8 cellular contexts compared by ENCODE assay signal in the genomic region with DNA sequence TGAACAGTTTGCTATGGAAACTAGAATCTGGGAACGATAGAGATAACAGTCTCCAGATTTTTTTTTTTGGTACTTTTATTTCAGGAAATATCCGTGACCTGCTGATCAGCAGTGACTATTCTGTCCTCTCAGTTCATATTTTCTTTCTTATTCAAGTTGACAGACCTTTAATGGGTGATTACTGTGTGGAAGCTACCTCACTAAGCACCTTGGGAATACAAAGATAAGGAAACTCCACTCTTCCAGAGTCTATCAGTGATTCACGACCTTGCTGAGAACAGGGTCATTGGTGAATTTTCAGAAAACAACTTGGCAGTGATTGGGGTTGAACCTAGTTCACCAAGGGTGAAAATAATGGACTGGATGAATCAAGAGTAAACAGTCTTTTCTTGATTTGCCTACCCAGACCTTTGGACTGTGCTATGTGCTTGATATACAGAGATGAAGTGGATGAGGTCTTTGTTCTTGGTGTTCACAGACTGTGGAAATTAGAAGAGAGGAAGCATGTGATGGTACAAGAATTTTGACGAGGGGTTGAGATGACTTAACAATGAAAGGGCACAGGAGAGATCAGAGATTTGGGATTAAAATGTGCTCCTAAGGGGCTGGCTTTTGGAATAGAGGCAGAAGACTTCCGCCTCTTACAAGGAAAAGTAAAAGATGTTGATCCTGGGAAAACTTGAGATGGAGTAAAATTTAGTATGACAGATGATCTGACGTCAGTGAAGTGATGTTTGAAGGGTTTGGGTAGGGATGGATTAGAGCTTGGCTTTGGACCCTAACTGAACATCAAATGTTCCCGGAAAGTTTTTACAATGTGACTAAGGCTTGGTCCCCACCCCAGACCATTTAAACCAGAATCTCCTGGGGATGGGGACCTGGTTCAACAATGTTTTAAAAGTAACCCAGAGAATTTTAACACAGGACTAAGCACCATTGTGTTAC. TPM values are rescaled to one million over a fixed set of nuclear protein-coding genes. Genes with fewer than 3 reads are reported as not detected.
DNase-seq lines count a peak whose midpoint lies in the region; ATAC-seq and TF ChIP-seq lines count a peak whose summit lies in the region.

No MANE protein-coding gene starts in this region.

- in situ Hi-C loops in astrocyte of the spinal cord (cut with HindIII; ENCODE audit: low sequenced_read_pairs): no loop called here

- H3K27ac ChIP-seq in cardiac muscle cell (peak overlapping the region; percentile 89), upper lobe of left lung (peak overlapping the region; percentile 82 to 94 (median 90))

- no peak for TF ChIP-seq EP300 in upper lobe of left lung (IDR thresholded peaks at IDR 0.05)

- intact Hi-C loops in cardiac septum (cut with DNase I) (loop anchor here (5.0 kb wide), 2 partner anchors 148 to 172 kb away; a partner anchor contains a TSS), lower leg skin (cut with DNase I; ENCODE audit: low total_unique reads) (no loop called here)

- H3K4me1 ChIP-seq in cardiac muscle cell (ENCODE audit: low read depth) (peaks cover 7% of the 10 kb centered on the region), upper lobe of left lung (peaks cover 16 to 32% (median 19%) of the 10 kb centered on the region in 4 donors)

- DNase-seq in cardiac muscle cell (ENCODE audit: low read depth in 1 of 2, low spot score in 1 of 2) (no peak), cardiac septum (ENCODE audit: low spot score) (no peak), astrocyte of the spinal cord (ENCODE audit: low read depth, low spot score) (no peak), lower leg skin (ENCODE audit: low spot score in 2 of 2) (no peak), upper lobe of left lung (no peak), HEK293T (ENCODE audit: extremely low spot score) (no peak)

- H3K36me3 ChIP-seq in cardiac muscle cell: peaks cover 2% of the 10 kb centered on the region
- H3K36me3 ChIP-seq in upper lobe of left lung: peaks cover 0 to 12% (median 6%) of the 10 kb centered on the region in 4 donors

- WGBS in lower leg skin, 2 donors: 20 to 22% methylated on average over 7 of the region's 7 CpGs
- 36 to 37% methylated on average over 7 of the region's 7 CpGs for WGBS in upper lobe of left lung, 2 donors

- no peak for TF ChIP-seq POLR2A in lower leg skin (IDR thresholded peaks at IDR 0.05)
- no peak for TF ChIP-seq POLR2A in upper lobe of left lung (IDR thresholded peaks at IDR 0.05)

- no peak for ATAC-seq in upper lobe of left lung (ENCODE audit: low FRiP score in 2 of 2)
- ATAC-seq in HG02763 (IDR thresholded peaks at IDR 0.05; ENCODE audit: unreplicated experiment): no peak
- ATAC-seq in HG03457 (IDR thresholded peaks at IDR 0.05; ENCODE audit: unreplicated experiment): no peak

- CTCF ChIA-PET in HEK293T (lab: Yijun Ruan, JAX): no interaction called here

- POLR2A ChIA-PET in HEK293T (lab: Yijun Ruan, JAX): interaction anchor here (0.6 to 2.6 kb wide), 8 partner anchors 8 to 175 kb away, joined by 3 to 10 read pairs (median 3); a partner anchor contains a TSS

- H3K4me3 ChIP-seq in cardiac muscle cell (peak overlapping the region; percentile 88), astrocyte of the spinal cord (ENCODE audit: low read depth, low read length) (peak overlapping the region; percentile 83), lower leg skin (ENCODE audit: low read depth, poor library complexity, severe bottlenecking) (peak overlapping the region; percentile 91), upper lobe of left lung (peak overlapping the region; percentile 68 to 98 (median 86))

- H3K9me3 ChIP-seq in cardiac muscle cell (ENCODE audit: low read depth): no peaks in the 10 kb centered on the region
- H3K9me3 ChIP-seq in upper lobe of left lung: no peaks in the 10 kb centered on the region

- TF ChIP-seq CTCF in cardiac muscle cell (IDR thresholded peaks at IDR 0.05; ENCODE audit: low read depth, low read length) (no peak), astrocyte of the spinal cord (IDR thresholded peaks at IDR 0.05; ENCODE audit: low read depth, low read length) (no peak), lower leg skin (IDR thresholded peaks at IDR 0.05) (no peak), upper lobe of left lung (IDR thresholded peaks at IDR 0.05) (no peak)

- H3K27me3 ChIP-seq in cardiac muscle cell (no peaks in the 10 kb centered on the region), upper lobe of left lung (no peaks in the 10 kb centered on the region)

TF ChIP-seq in HEK293T, 16 proteins besides CTCF, POLR2A, EP300 and RAD21:
- TF ChIP-seq LEF1 (IDR thresholded peaks at IDR 0.05; ENCODE audit: borderline replicate concordance): no peak
- no peak for TF ChIP-seq FOXK2 (IDR thresholded peaks at IDR 0.05)
- TF ChIP-seq, protein P1, sequence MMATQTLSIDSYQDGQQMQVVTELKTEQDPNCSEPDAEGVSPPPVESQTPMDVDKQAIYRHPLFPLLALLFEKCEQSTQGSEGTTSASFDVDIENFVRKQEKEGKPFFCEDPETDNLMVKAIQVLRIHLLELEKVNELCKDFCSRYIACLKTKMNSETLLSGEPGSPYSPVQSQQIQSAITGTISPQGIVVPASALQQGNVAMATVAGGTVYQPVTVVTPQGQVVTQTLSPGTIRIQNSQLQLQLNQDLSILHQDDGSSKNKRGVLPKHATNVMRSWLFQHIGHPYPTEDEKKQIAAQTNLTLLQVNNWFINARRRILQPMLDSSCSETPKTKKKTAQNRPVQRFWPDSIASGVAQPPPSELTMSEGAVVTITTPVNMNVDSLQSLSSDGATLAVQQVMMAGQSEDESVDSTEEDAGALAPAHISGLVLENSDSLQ (IDR thresholded peaks at IDR 0.05): no peak
- no peak for TF ChIP-seq FOXM1 (IDR thresholded peaks at IDR 0.05; ENCODE audit: borderline replicate concordance)
- TF ChIP-seq ZNF384 (IDR thresholded peaks at IDR 0.05): no peak

RNA-seq across cellular contexts. Expression of a gene that starts 1.2 kb away (rescaled TPM):
- total RNA-seq in cardiac muscle cell (19.2 and 23.5 TPM in 2 replicates), cardiac septum (9.7 TPM), lower leg skin (10 to 100 TPM; 11.0 to 21.9 (median 14.6) TPM), upper lobe of left lung (10 to 100 TPM in 5 of 6 donors, 1 to 10 TPM in 1; 7.3 to 13.8 (median 12.8) TPM)
- 19.8 and 24.7 TPM in 2 replicates for polyA plus RNA-seq in cardiac muscle cell

RNA-seq across cellular contexts. Expression of a gene that starts 1.2 kb away (rescaled TPM):
- total RNA-seq in cardiac muscle cell: 18.2 and 18.3 TPM in 2 replicates
- 25.7 and 27.9 TPM in 2 replicates for polyA plus RNA-seq in cardiac muscle cell
- total RNA-seq in cardiac septum: 11.0 TPM
- total RNA-seq in lower leg skin: 10 to 100 TPM; 11.5 to 14.7 (median 13.3) TPM
- 10 to 100 TPM in 4 of 6 donors, 1 to 10 TPM in 2; 4.6 to 22.1 (median 12.3) TPM for total RNA-seq in upper lobe of left lung
